Comparison of ENCODE assay signal across 9 cellular contexts in genomic region chr4:153205757-153206156, GRCh38. TPM values are rescaled to one million over a fixed set of nuclear protein-coding genes. Genes with fewer than 3 reads are reported as not detected.
A peak's percentile ranks its signal among the peaks of the same experiment; 100 is the strongest.
DNase-seq lines count a peak whose midpoint lies in the region; ATAC-seq and TF ChIP-seq lines count a peak whose summit lies in the region.
"Had no signal": no experiment of that assay in that cellular context is flagged by ENCODE, and none has a peak within 500 bp of the region (broad histone marks: within the 10 kb centered on the region; RNA-seq: fewer than 3 reads in every experiment).

No MANE protein-coding gene starts in this region.

- CTCF ChIA-PET in SK-N-SH (lab: Yijun Ruan, JAX) = interaction anchor here (1.1 to 1.2 kb wide), 2 partner anchors 63 to 113 kb away, joined by 3 to 5 read pairs; no protein-coding TSS in a partner anchor

- no peak for TF ChIP-seq RAD21 in SK-N-SH (IDR thresholded peaks at IDR 0.05; ENCODE audit: low read length)

- H3K9ac ChIP-seq in SK-N-SH = no peak overlapping the region

- H3K9me2 ChIP-seq in SK-N-SH = no peaks in the 10 kb centered on the region

- no peaks in the 10 kb centered on the region for H3K9me3 ChIP-seq in SK-N-SH
- H3K9me3 ChIP-seq in neuron (ENCODE audit: low read length) = no peaks in the 10 kb centered on the region
- H3K9me3 ChIP-seq in gastroesophageal sphincter = no peaks in the 10 kb centered on the region

- DNase-seq in ELR (ENCODE audit: low read depth) = peak; percentile 13
- no peak for DNase-seq in SK-N-SH
- no peak for DNase-seq in dorsolateral prefrontal cortex
- no peak for DNase-seq in NCI-H82 treated with DMSO at 0.1 percent for 48 hours (lab: John Stamatoyannopoulos, UW; ENCODE audit: unreplicated experiment)
- DNase-seq: NCI-H1417 had no signal

- H3K4me2 ChIP-seq in SK-N-SH = no peak overlapping the region

- H2AFZ ChIP-seq in SK-N-SH (ENCODE audit: low read depth) (no peak overlapping the region), neuron (ENCODE audit: low read depth, low read length) (no peak overlapping the region)

- no peak for TF ChIP-seq EP300 in SK-N-SH (IDR thresholded peaks at IDR 0.05; ENCODE audit: borderline replicate concordance in 1 of 2, low read depth in 1 of 2, low read length in 1 of 2)
- TF ChIP-seq EP300 in gastroesophageal sphincter (IDR thresholded peaks at IDR 0.05) = no peak

- ATAC-seq in HG02938 (IDR thresholded peaks at IDR 0.05; ENCODE audit: unreplicated experiment) = no peak
- no peak for ATAC-seq in HG02798 (IDR thresholded peaks at IDR 0.05; ENCODE audit: poor library complexity, unreplicated experiment)
- no peak for ATAC-seq in gastroesophageal sphincter

- no peaks in the 10 kb centered on the region for H3K36me3 ChIP-seq in SK-N-SH (replicated peaks in 1 of 2; ENCODE audit: control insufficient read depth in 1 of 2, insufficient read depth in 2 of 2, low read length in 1 of 2)
- H3K36me3 ChIP-seq in neuron (ENCODE audit: insufficient read depth, low read length) = peaks cover 10% of the 10 kb centered on the region
- no peaks in the 10 kb centered on the region for H3K36me3 ChIP-seq in gastroesophageal sphincter

- H3K27me3 ChIP-seq in SK-N-SH (ENCODE audit: insufficient read depth) (no peaks in the 10 kb centered on the region), dorsolateral prefrontal cortex (no peaks in the 10 kb centered on the region), neuron (ENCODE audit: insufficient read depth, low read length) (no peaks in the 10 kb centered on the region), gastroesophageal sphincter (no peaks in the 10 kb centered on the region)

- H3K27ac ChIP-seq in SK-N-SH (ENCODE audit: low read depth in 2 of 2, low read length in 1 of 2) (no peak overlapping the region), dorsolateral prefrontal cortex (peak overlapping the region in 54 of 59 donors; percentile 0 to 97 (median 89)), gastroesophageal sphincter (no peak overlapping the region)

- intact Hi-C loops in dorsolateral prefrontal cortex (cut with DNase I) = loop anchor here (2.0 to 10.0 kb wide), 4 partner anchors 33 to 259 kb away; partner anchors contain the start of gene TMEM131L (in 1 of the 2)

- H3K4me1 ChIP-seq in SK-N-SH (ENCODE audit: control insufficient read depth in 1 of 2, insufficient read depth in 2 of 2, low read depth in 1 of 2, low read length in 1 of 2) (peaks cover 0 to 1% of the 10 kb centered on the region in 2 experiments; a peak in 1 of 4 replicates), neuron (ENCODE audit: insufficient read depth, low read length) (peaks cover 52% of the 10 kb centered on the region), gastroesophageal sphincter (peaks cover 0 to 7% (median 0%) of the 10 kb centered on the region in 3 donors)

- POLR2A ChIA-PET in SK-N-SH (lab: Yijun Ruan, JAX) = no interaction called here

- no peak overlapping the region for H3K4me3 ChIP-seq in SK-N-SH (ENCODE audit: low read depth in 2 of 2, low read length in 1 of 2)
- H3K4me3 ChIP-seq in dorsolateral prefrontal cortex = peak overlapping the region; percentile 29 to 84 (median 62)
- H3K4me3 ChIP-seq in neuron (ENCODE audit: low read length) = peak overlapping the region; percentile 70
- H3K4me3 ChIP-seq in gastroesophageal sphincter = no peak overlapping the region

- H3K79me2 ChIP-seq in SK-N-SH (ENCODE audit: insufficient read depth) = no peaks in the 10 kb centered on the region

- no peak for TF ChIP-seq POLR2A in gastroesophageal sphincter (IDR thresholded peaks at IDR 0.05)

- no peaks in the 10 kb centered on the region for H3F3A ChIP-seq in SK-N-SH (replicated peaks; ENCODE audit: insufficient read depth)

- no peaks in the 10 kb centered on the region for H4K20me1 ChIP-seq in SK-N-SH (ENCODE audit: insufficient read depth)

- TF ChIP-seq CTCF in SK-N-SH (IDR thresholded peaks at IDR 0.05) = no peak
- no peak for TF ChIP-seq CTCF in dorsolateral prefrontal cortex (IDR thresholded peaks at IDR 0.05 in 54 of 56, conservative IDR thresholded peaks at IDR 0.05 in 2 of 56; ENCODE audit: low read depth in 1 of 56, partially characterized antibody in 56 of 56)
- TF ChIP-seq CTCF in gastroesophageal sphincter (IDR thresholded peaks at IDR 0.05) = no peak

- 66% methylated on average over 5 of the region's 5 CpGs for WGBS in SK-N-SH (ENCODE audit: low lambda C conversion rate)
- 68 to 85% methylated on average over 4 of the region's 5 CpGs for WGBS in gastroesophageal sphincter (ENCODE audit: low coverage in 1 of 2), 2 donors

TF ChIP-seq in SK-N-SH, 30 proteins besides CTCF, POLR2A, EP300 and RAD21 (continues in another document):
- TF ChIP-seq FOXM1 (IDR thresholded peaks at IDR 0.05; ENCODE audit: low read depth) (no peak), FOSL2 (IDR thresholded peaks at IDR 0.05; ENCODE audit: borderline replicate concordance, low read depth) (peak; percentile 43; the same call in 1 of the 2 replicates), JUND (IDR thresholded peaks at IDR 0.05) (peak; percentile 49), POLR2AphosphoS5 (IDR thresholded peaks at IDR 0.05; ENCODE audit: low read depth, low read length) (no peak), USF2 (IDR thresholded peaks at IDR 0.05; ENCODE audit: borderline replicate concordance, low read depth, low read length) (no peak), RCOR1 (IDR thresholded peaks at IDR 0.05; ENCODE audit: low read length) (no peak), NFIC (IDR thresholded peaks at IDR 0.05; ENCODE audit: borderline replicate concordance) (no peak), REST (IDR thresholded peaks at IDR 0.05; ENCODE audit: low read depth, low read length) (no peak), MXI1 (IDR thresholded peaks at IDR 0.05; ENCODE audit: low read depth, low read length) (no peak), FOXJ3 (CRISPR knock-in tag; IDR thresholded peaks at IDR 0.05) (no peak), YY1 (IDR thresholded peaks at IDR 0.05; ENCODE audit: low read depth) (no peak), EZH2phosphoT487 (IDR thresholded peaks at IDR 0.05; ENCODE audit: borderline replicate concordance, low read depth) (no peak), GABPA (IDR thresholded peaks at IDR 0.05; ENCODE audit: low read depth) (no peak), IRF3 (IDR thresholded peaks at IDR 0.05; ENCODE audit: low read depth, low read length) (no peak), USF1 (IDR thresholded peaks at IDR 0.05; ENCODE audit: borderline replicate concordance, low read depth) (no peak), MEF2A (IDR thresholded peaks at IDR 0.05; ENCODE audit: borderline replicate concordance, low read depth) (no peak), TAF1 (IDR thresholded peaks at IDR 0.05; ENCODE audit: borderline replicate concordance, low read depth, low read length) (no peak)

RNA-seq across cellular contexts. Expression of gene TRIM2, which starts 1.5 kb away (rescaled TPM):
- 16.4 and 21.2 TPM in 2 replicates for polyA plus RNA-seq in SK-N-SH (2012; rRNA removed)
- polyA plus RNA-seq in SK-N-SH (2012; cell fraction: cytosol; rRNA removed) = 13.7 and 16.3 TPM in 2 replicates
- polyA plus RNA-seq in SK-N-SH (2012; cell fraction: nucleus; rRNA removed) = 21.6 and 24.9 TPM in 2 replicates
- total RNA-seq in dorsolateral prefrontal cortex = 100 to 1,000 TPM; 287 to 703 (median 456) TPM
- total RNA-seq in gastroesophageal sphincter = 10 to 100 TPM; 31.2 to 59.2 (median 44.4) TPM

Comparison
In these comparisons a context has a peak if more than half of its experiments do, and no peak if none do; other contexts are left out.
1. H3K27ac ChIP-seq: peak in dorsolateral prefrontal cortex (54 of 59); none in SK-N-SH (0 of 2) and gastroesophageal sphincter (0 of 4).
2. H3K4me3 ChIP-seq: peak in dorsolateral prefrontal cortex (59 of 59) and neuron (single experiment); none in SK-N-SH (0 of 2) and gastroesophageal sphincter (0 of 2).
3. RNA of gene TRIM2, which starts 1.5 kb away (total RNA-seq): 287 to 703 TPM in dorsolateral prefrontal cortex; 31.2 to 59.2 TPM in gastroesophageal sphincter; every median in the first group is over 4 times any median in the second.